17 cellular contexts compared by ENCODE assay signal in genomic region chr6:16163535-16164300, GRCh38. TPM values are rescaled to one million over a fixed set of nuclear protein-coding genes. Genes with fewer than 3 reads are reported as not detected.
DNase-seq lines count a peak whose midpoint lies in the region; ATAC-seq, FAIRE-seq and TF ChIP-seq lines count a peak whose summit lies in the region.
"Had no signal": no experiment of that assay in that cellular context is flagged by ENCODE, and none has a peak within 500 bp of the region (broad histone marks: within the 10 kb centered on the region; RNA-seq: fewer than 3 reads in every experiment).

No MANE protein-coding gene starts in this region.

- WGBS in GM12878 (ENCODE audit: insufficient coverage, insufficient replicate concordance, low lambda C conversion rate, missing lambda C conversion rate), result 23% methylated on average over 2 of the region's 2 CpGs

- peak; percentile 23 for FAIRE-seq in GM12878 (lab: Jason Lieb, UNC)
- FAIRE-seq: astrocyte, D721Med had no signal

- no peaks in the 10 kb centered on the region for H3K9me3 ChIP-seq in GM12878 (replicated peaks; ENCODE audit: control insufficient read depth, insufficient read depth, low read length)
- H3K9me3 ChIP-seq: stomach, uterus had no signal

- in situ Hi-C loops in GM12878 (cut with MboI), result no loop called here

- peak; percentile 60 for DNase-seq in EL
- peak; percentile 14 for DNase-seq in MV-4-11 (lab: John Stamatoyannopoulos, UW)
- no peak for DNase-seq in GM12878 (ENCODE audit: low read depth, low spot score)
- DNase-seq in lung microvascular endothelial cell (ENCODE audit: low read depth in 2 of 2), result peak; percentile 27 to 71
- no peak for DNase-seq in NK-92 treated with Interleukin-12 subunit alpha and Interleukin-12 subunit beta, amount 100 ng/mL, for 24 hours (lab: John Stamatoyannopoulos, UW)
- no peak for DNase-seq in NCI-H526 treated with DMSO at 0.1 percent for 48 hours (lab: John Stamatoyannopoulos, UW)
- DNase-seq in OCI-M2 (lab: John Stamatoyannopoulos, UW; ENCODE audit: unreplicated experiment), result no peak
- DNase-seq: activated CD4-positive, alpha-beta memory T cell treated with anti-CD3 and anti-CD28 coated beads, Interleukin-2, amount 10 ng/mL, durations not matched to agents 7 days and 5 days; PC-9; posterior cingulate gyrus; stomach; uterus; WERI-Rb-1 had no signal

- no peaks in the 10 kb centered on the region for H3K27me3 ChIP-seq in GM12878 (replicated peaks in 1 of 2; ENCODE audit: control insufficient read depth in 2 of 2, insufficient read depth in 2 of 2, low read length in 1 of 2)
- H3K27me3 ChIP-seq: stomach, uterus had no signal

- intact Hi-C loops in GM12878 (cut with micrococcal nuclease; ENCODE audit: unreplicated experiment), result no loop called here

- H4K20me1 ChIP-seq in GM12878 (ENCODE audit: control insufficient read depth, insufficient read depth), result no peaks in the 10 kb centered on the region

- no peaks in the 10 kb centered on the region for H3K79me2 ChIP-seq in GM12878 (ENCODE audit: control insufficient read depth, insufficient read depth, low read length)

- no TSS peak for BruUV-seq in GM12878 (replicated peaks; lab: Mats Ljungman, UMichigan)

- no peak overlapping the region for H2AFZ ChIP-seq in GM12878 (ENCODE audit: control insufficient read depth, low read depth, low read length)
- H2AFZ ChIP-seq: PC-9 had no signal

- CTCF ChIA-PET in GM12878 (lab: Yijun Ruan, JAX), result interaction anchor here (0.9 to 1.9 kb wide), 6 partner anchors 10 to 392 kb away, joined by 3 to 8 read pairs (median 4); no protein-coding TSS in a partner anchor

- SMC1A ChIA-PET in GM12878 (lab: Charles Lee; ENCODE audit: uncharacterized antibody, unreplicated experiment), result interaction anchor here (0.6 to 2.9 kb wide), 18 partner anchors 8 to 471 kb away, joined by 3 to 18 read pairs (median 5); partner anchors contain the start of gene MYLIP

- no peaks in the 10 kb centered on the region for H3K36me3 ChIP-seq in GM12878 (ENCODE audit: control insufficient read depth in 2 of 2, insufficient read depth in 2 of 2, low read length in 1 of 2)
- H3K36me3 ChIP-seq: stomach, uterus, WERI-Rb-1 had no signal

- no peak overlapping the region for H3K9ac ChIP-seq in GM12878 (ENCODE audit: control insufficient read depth, insufficient read depth, low read length)

- no peak for TF ChIP-seq CTCF in GM12878 (IDR thresholded peaks at IDR 0.05 in 2 of 3, conservative IDR thresholded peaks at IDR 0.05 in 1 of 3; ENCODE audit: control insufficient read depth in 2 of 3, extremely low read depth in 1 of 3, insufficient read depth in 1 of 3, low read depth in 3 of 3, low read length in 3 of 3)

- H3K4me1 ChIP-seq in GM12878 (ENCODE audit: control insufficient read depth, insufficient read depth, low read length), result peaks cover 24% of the 10 kb centered on the region
- H3K4me1 ChIP-seq: uterus had no signal

- TF ChIP-seq RAD21 in GM12878 (IDR thresholded peaks at IDR 0.05; ENCODE audit: insufficient read depth, low read depth, low read length), result no peak

- TF ChIP-seq POLR2A in GM12878 (IDR thresholded peaks at IDR 0.05; ENCODE audit: low read depth, low read length), result no peak

- no peak overlapping the region for H3K27ac ChIP-seq in GM12878 (ENCODE audit: control insufficient read depth, insufficient read depth)
- H3K27ac ChIP-seq: PC-9, stomach, uterus, WERI-Rb-1 had no signal

- no peak overlapping the region for H3K4me2 ChIP-seq in GM12878 (ENCODE audit: control insufficient read depth, insufficient read depth)
- H3K4me2 ChIP-seq: PC-9 had no signal

- POLR2A ChIA-PET in GM12878 (lab: Charles Lee), result interaction anchor here (0.8 kb wide), 2 partner anchors 32 to 393 kb away, joined by 3 read pairs; no protein-coding TSS in a partner anchor

- no peak overlapping the region for H3K4me3 ChIP-seq in GM12878
- H3K4me3 ChIP-seq: PC-9, stomach, uterus had no signal

- RAD21 ChIA-PET in GM12878 (lab: Charles Lee; ENCODE audit: unreplicated experiment), result interaction anchor here (0.8 to 2.3 kb wide), 10 partner anchors 17 to 315 kb away, joined by 3 to 9 read pairs (median 4); partner anchors contain the start of gene MYLIP

- TF ChIP-seq EP300 in GM12878 (IDR thresholded peaks at IDR 0.05; ENCODE audit: borderline replicate concordance in 1 of 2, control insufficient read depth in 1 of 2, low read depth in 2 of 2, low read length in 2 of 2), result no peak

- peak; percentile 51 for ATAC-seq in GM12878
- no peak for ATAC-seq in GM18511 (IDR thresholded peaks at IDR 0.05; ENCODE audit: unreplicated experiment)
- ATAC-seq: left lobe of liver had no signal

TF ChIP-seq in GM12878, 131 proteins besides CTCF, POLR2A, EP300 and RAD21:
- peak; percentile 30 to 34; a peak in 1 of 4 replicates for TF ChIP-seq IKZF2 (IDR thresholded peaks at IDR 0.05)
- TF ChIP-seq SPI1 (IDR thresholded peaks at IDR 0.05; ENCODE audit: borderline replicate concordance, insufficient read depth, low read depth, low read length), result peak; percentile 38; the same call in 1 of the 2 replicates
- TF ChIP-seq BMI1 (IDR thresholded peaks at IDR 0.05; ENCODE audit: borderline replicate concordance), result no peak
- TF ChIP-seq RELB (IDR thresholded peaks at IDR 0.05; ENCODE audit: low read depth), result 0 out of 2 replicates have a peak, but pooled peaks have one; percentile 24

RNA-seq across cellular contexts. Expression of gene MYLIP, which starts 34.8 kb away (rescaled TPM):
- 123 and 131 TPM in 2 replicates for total RNA-seq in GM12878 (2013; cell fraction: nucleolus; rRNA removed)
- total RNA-seq in GM12878 (2014; rRNA removed), result 12.9 and 15.1 TPM in 2 replicates
- 12.8 and 13.0 TPM in 2 replicates for total RNA-seq in GM12878 (2014; rRNA removed; fragmentation: Illumina TruSeq; extraction: Trizol)
- total RNA-seq in GM12878 (2021), result 14.7 and 15.2 TPM in 2 replicates
- 10.8 TPM for polyA plus RNA-seq in GM12878 (2011; ENCODE audit: low read depth)
- polyA plus RNA-seq in GM12878 (2011; rRNA removed), result 122 and 123 TPM in 2 replicates
- polyA plus RNA-seq in GM12878 (2011; cell fraction: cytosol; rRNA removed), result 73.6 and 81.0 TPM in 2 replicates
- 120 and 147 TPM in 2 replicates for polyA plus RNA-seq in GM12878 (2011; cell fraction: nucleus; rRNA removed)
- 11.3 and 20.8 TPM in 2 replicates for polyA plus RNA-seq in GM12878 (2012)
- polyA plus RNA-seq in GM12878 (2014; fragmentation: Illumina TruSeq; extraction: Trizol), result 12.3 and 13.0 TPM in 2 replicates
- 1 to 10 TPM; 5.3 to 5.8 TPM for polyA plus RNA-seq in GM12878 (2014; fragmentation: Nextera tagmentation; extraction: Ambion mirVana)
- 14.1 and 16.5 TPM in 2 replicates for polyA plus RNA-seq in GM12878 (2014; rRNA removed)
- polyA plus RNA-seq in GM12878 (2016; fragmentation: Nextera tagmentation; extraction: Ambion mirVana), result 1 to 10 TPM; 5.6 to 7.1 TPM
- 124 and 137 TPM in 2 replicates for polyA minus RNA-seq in GM12878 (2011; rRNA and poly(A)+ RNA removed)
- 37.2 and 44.1 TPM in 2 replicates for polyA minus RNA-seq in GM12878 (2011; cell fraction: cytosol; rRNA and poly(A)+ RNA removed)
- 67.3 and 86.4 TPM in 2 replicates for polyA minus RNA-seq in GM12878 (2011; cell fraction: nucleus; rRNA and poly(A)+ RNA removed)
- total RNA-seq in lung microvascular endothelial cell, result 19.2 and 39.9 TPM in 2 replicates

Comparison
In these comparisons a context has a peak if more than half of its experiments do, and no peak if none do; other contexts are left out.
1. DNase-seq: peak in EL (single experiment), MV-4-11 (single experiment) and lung microvascular endothelial cell (2 of 2); none in GM12878 (single experiment), NK-92 treated with Interleukin-12 subunit alpha and Interleukin-12 subunit beta, amount 100 ng/mL, for 24 hours (single experiment), NCI-H526 treated with DMSO at 0.1 percent for 48 hours (single experiment) and OCI-M2 (single experiment).